ENCODE assay signal across 1 cellular context in genomic region chr15:55952501-55953274, GRCh38.
TF ChIP-seq lines count a peak whose summit lies in the region.
"Not testable (repeated sequence)": the region's sequence is repeated elsewhere in the genome, so short reads cannot be mapped to it uniquely, and the experiment has no call there.

No MANE protein-coding gene starts in this region.

TF ChIP-seq in HepG2, 621 proteins besides CTCF, POLR2A, EP300 and RAD21 (continued from another document and continues in another):
- TF ChIP-seq TRIM24 (CRISPR knock-in tag; IDR thresholded peaks at IDR 0.05) (peak; percentile 52; the same call in 1 of the 2 replicates), PITX1 (CRISPR knock-in tag; IDR thresholded peaks at IDR 0.05) (peak; percentile 33; the same call in 1 of the 2 replicates), ZNF614 (CRISPR knock-in tag; IDR thresholded peaks at IDR 0.05; ENCODE audit: borderline replicate concordance) (peak; percentile 74), ZBTB3 (CRISPR knock-in tag; IDR thresholded peaks at IDR 0.05; ENCODE audit: borderline replicate concordance, low read depth) (peak; percentile 56; the same call in 1 of the 2 replicates), DPF2 (CRISPR knock-in tag; IDR thresholded peaks at IDR 0.05; ENCODE audit: borderline replicate concordance, low read depth) (peak; percentile 81; the same call in 1 of the 2 replicates), EHMT2 (IDR thresholded peaks at IDR 0.05; ENCODE audit: borderline replicate concordance, low read depth, low read length) (peak; percentile 52; the same call in 1 of the 2 replicates), YEATS4 (CRISPR knock-in tag; IDR thresholded peaks at IDR 0.05; ENCODE audit: borderline replicate concordance) (0 out of 2 replicates have a peak, but pooled peaks have one; percentile 34), TEAD3 (CRISPR knock-in tag; optimal IDR thresholded peaks at IDR 0.05; ENCODE audit: borderline replicate concordance) (peak; percentile 65), ZEB1 (IDR thresholded peaks at IDR 0.05; ENCODE audit: insufficient replicate concordance, low read depth) (peak; percentile 27), ZNF121 (CRISPR knock-in tag; IDR thresholded peaks at IDR 0.05) (peak; percentile 96), JUN (CRISPR knock-in tag; IDR thresholded peaks at IDR 0.05) (peak; percentile 87), SOX6 (CRISPR knock-in tag; IDR thresholded peaks at IDR 0.05) (peak; percentile 86), RERE (CRISPR knock-in tag; IDR thresholded peaks at IDR 0.05; ENCODE audit: low read depth) (0 out of 2 replicates have a peak, but pooled peaks have one; percentile 46), BCL6 (CRISPR knock-in tag; IDR thresholded peaks at IDR 0.05) (peak; percentile 79), SSRP1 (CRISPR knock-in tag; IDR thresholded peaks at IDR 0.05) (peak; percentile 65; the same call in 1 of the 2 replicates), CEBPG (CRISPR knock-in tag; IDR thresholded peaks at IDR 0.05) (peak; percentile 97), ISL2 (CRISPR knock-in tag; IDR thresholded peaks at IDR 0.05) (peak; percentile 81), STAT6 (CRISPR knock-in tag; IDR thresholded peaks at IDR 0.05; ENCODE audit: borderline replicate concordance) (peak; percentile 61; the same call in 1 of the 2 replicates), HNF1A (IDR thresholded peaks at IDR 0.05; ENCODE audit: low read depth) (peak; percentile 57; the same call in 1 of the 2 replicates), HNF1A (CRISPR knock-in tag; IDR thresholded peaks at IDR 0.05; ENCODE audit: borderline replicate concordance) (peak; percentile 82; the same call in 1 of the 2 replicates), ZNF580 (CRISPR knock-in tag; IDR thresholded peaks at IDR 0.05; ENCODE audit: borderline replicate concordance, low read depth) (0 out of 2 replicates have a peak, but pooled peaks have one; percentile 45), ZMYM3 (CRISPR knock-in tag; IDR thresholded peaks at IDR 0.05) (peak; percentile 47; the same call in 1 of the 2 replicates), ATF4 (CRISPR knock-in tag; IDR thresholded peaks at IDR 0.05) (peak; percentile 40 to 93; a peak in 3 of 4 replicates), SALL1 (CRISPR knock-in tag; IDR thresholded peaks at IDR 0.05) (peak; percentile 46; the same call in 1 of the 2 replicates), HMG20A (CRISPR knock-in tag; IDR thresholded peaks at IDR 0.05; ENCODE audit: borderline replicate concordance) (peak; percentile 85; the same call in 1 of the 2 replicates), PHF21A (CRISPR knock-in tag; IDR thresholded peaks at IDR 0.05) (peak; percentile 70), ELF3 (CRISPR knock-in tag; IDR thresholded peaks at IDR 0.05) (peak; percentile 78), PATZ1 (CRISPR knock-in tag; IDR thresholded peaks at IDR 0.05) (peak; percentile 44; the same call in 1 of the 2 replicates), CREM (IDR thresholded peaks at IDR 0.05) (peak; percentile 79), TARDBP (CRISPR knock-in tag; IDR thresholded peaks at IDR 0.05) (peak; percentile 83), FOSL2 (CRISPR knock-in tag; IDR thresholded peaks at IDR 0.05) (peak; percentile 80), SIX1 (CRISPR knock-in tag; IDR thresholded peaks at IDR 0.05; ENCODE audit: borderline replicate concordance) (peak; percentile 67; the same call in 1 of the 2 replicates), MAX (IDR thresholded peaks at IDR 0.05) (peak; percentile 32; the same call in 1 of the 2 replicates), CCDC6 (CRISPR knock-in tag; IDR thresholded peaks at IDR 0.05) (peak; percentile 55; the same call in 1 of the 2 replicates), RCOR2 (CRISPR knock-in tag; IDR thresholded peaks at IDR 0.05) (peak; percentile 82), MED1 (CRISPR knock-in tag; IDR thresholded peaks at IDR 0.05) (peak; percentile 86), ZNF124 (CRISPR knock-in tag; IDR thresholded peaks at IDR 0.05) (0 out of 2 replicates have a peak, but pooled peaks have one; percentile 39), ZNF331 (CRISPR knock-in tag; IDR thresholded peaks at IDR 0.05) (peak; percentile 74), TCF7 (IDR thresholded peaks at IDR 0.05; ENCODE audit: low read depth) (peak; percentile 94), NR2C2 (CRISPR knock-in tag; IDR thresholded peaks at IDR 0.05; ENCODE audit: borderline replicate concordance) (peak; percentile 63), FOXO1 (CRISPR knock-in tag; IDR thresholded peaks at IDR 0.05) (peak; percentile 86), HBP1 (CRISPR knock-in tag; IDR thresholded peaks at IDR 0.05; ENCODE audit: low read depth) (0 out of 2 replicates have a peak, but pooled peaks have one; percentile 34), ATF7 (IDR thresholded peaks at IDR 0.05) (peak; percentile 81), ATF7 (CRISPR knock-in tag; IDR thresholded peaks at IDR 0.05) (peak; percentile 75; the same call in 1 of the 2 replicates), MIER2 (CRISPR knock-in tag; IDR thresholded peaks at IDR 0.05) (peak; percentile 50; the same call in 1 of the 2 replicates), ZNF788 (CRISPR knock-in tag; IDR thresholded peaks at IDR 0.05; ENCODE audit: borderline replicate concordance) (peak; percentile 16; the same call in 1 of the 2 replicates), SOX13 (CRISPR knock-in tag; conservative IDR thresholded peaks at IDR 0.05 in 1 of 2, IDR thresholded peaks at IDR 0.05 in 1 of 2) (peak in 1 of 2 experiments; percentile 84; a peak in 2 of 4 replicates)
- TF ChIP-seq SOX6 (IDR thresholded peaks at IDR 0.05); CREM (CRISPR knock-in tag; IDR thresholded peaks at IDR 0.05); SOX13 (IDR thresholded peaks at IDR 0.05): not testable (repeated sequence)
